In genomic region chr6:42030585-42031506, GRCh38 we compare ENCODE assay signal across 1 cellular context.
TF ChIP-seq lines count a peak whose summit lies in the region.

No MANE protein-coding gene starts in this region.

TF ChIP-seq in GM12878, 131 proteins besides CTCF, POLR2A, EP300 and RAD21:
- TF ChIP-seq POLR2AphosphoS5 (IDR thresholded peaks at IDR 0.05; ENCODE audit: low read length): no peak
- TF ChIP-seq ZNF24 (IDR thresholded peaks at IDR 0.05): no peak
- TF ChIP-seq YBX1 (IDR thresholded peaks at IDR 0.05): no peak
- no peak for TF ChIP-seq NFXL1 (IDR thresholded peaks at IDR 0.05; ENCODE audit: borderline replicate concordance)
- TF ChIP-seq TAF1 (IDR thresholded peaks at IDR 0.05; ENCODE audit: borderline replicate concordance, low read depth, low read length): no peak
- TF ChIP-seq CHD2 (IDR thresholded peaks at IDR 0.05; ENCODE audit: borderline replicate concordance, low read depth, low read length): no peak
- no peak for TF ChIP-seq ESRRA (IDR thresholded peaks at IDR 0.05; ENCODE audit: low read length)
- no peak for TF ChIP-seq JUND (IDR thresholded peaks at IDR 0.05; ENCODE audit: low read depth, low read length)
- TF ChIP-seq FOXM1 (IDR thresholded peaks at IDR 0.05; ENCODE audit: low read depth, low read length): no peak
